In genomic region chr5:141095263-141095641, GRCh38 we compare ENCODE assay signal across 1 cellular context.
TF ChIP-seq lines count a peak whose summit lies in the region.

No MANE protein-coding gene starts in this region.

TF ChIP-seq in K562, 482 proteins besides CTCF, POLR2A, EP300 and RAD21:
- no peak for TF ChIP-seq CXXC5 (CRISPR knock-in tag; IDR thresholded peaks at IDR 0.05)
- TF ChIP-seq CBX5 (IDR thresholded peaks at IDR 0.05; ENCODE audit: borderline replicate concordance, low read depth), result no peak
- TF ChIP-seq FOXA1 (IDR thresholded peaks at IDR 0.05; ENCODE audit: borderline replicate concordance), result no peak
- no peak for TF ChIP-seq BRCA1 (IDR thresholded peaks at IDR 0.05)
- TF ChIP-seq BRCA1 (CRISPR knock-in tag; IDR thresholded peaks at IDR 0.05), result no peak
TF ChIP-seq in K562: peak in this region for 0.
